ENCODE assay signal across 1 cellular context in the genomic region with DNA sequence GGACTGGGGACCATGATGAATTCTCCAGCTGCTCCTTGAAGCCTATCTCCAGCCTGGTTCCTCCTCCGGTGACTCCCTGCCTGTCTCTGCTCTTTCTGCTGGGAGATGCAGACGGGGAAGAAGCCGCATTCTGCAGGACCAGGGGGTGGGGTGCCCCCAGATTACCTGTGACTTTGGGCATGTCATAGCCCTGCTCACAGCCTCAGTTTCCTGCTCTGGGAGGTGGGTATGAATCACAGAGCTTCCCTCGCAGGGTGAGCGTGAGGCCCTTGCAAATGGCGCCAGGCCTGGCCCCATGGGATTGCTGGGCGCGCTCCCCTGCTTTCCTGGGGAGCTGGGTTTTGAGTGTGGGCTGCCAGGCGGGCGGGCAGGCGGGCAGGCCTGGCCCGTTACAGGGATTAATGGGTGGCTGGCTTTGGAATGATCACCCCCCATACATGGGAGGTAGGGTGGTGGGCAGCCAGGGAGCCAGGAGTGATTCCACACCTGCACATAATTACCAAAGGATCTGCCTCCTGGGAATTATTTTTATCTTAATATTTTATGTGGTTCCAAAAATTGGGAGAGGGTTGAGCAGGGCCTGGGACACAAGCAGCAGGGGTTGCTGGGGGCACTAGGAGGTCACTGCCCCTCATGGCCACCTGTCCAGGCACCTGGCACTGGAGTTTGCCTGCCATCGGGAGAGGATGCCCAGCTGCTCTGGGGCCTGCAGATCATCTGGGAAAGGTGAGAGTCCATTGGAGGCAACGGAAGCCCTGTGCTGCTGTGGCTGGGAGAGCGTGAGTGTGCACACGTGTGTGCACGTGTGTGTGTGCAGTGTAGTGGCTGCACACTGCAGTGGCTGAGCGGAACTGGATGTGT.
TF ChIP-seq lines count a peak whose summit lies in the region.

No MANE protein-coding gene starts in this region.

TF ChIP-seq in H1, 55 proteins besides CTCF, POLR2A, EP300 and RAD21:
- TF ChIP-seq BRCA1 (IDR thresholded peaks at IDR 0.05; ENCODE audit: low read depth, low read length) (no peak), TBP (IDR thresholded peaks at IDR 0.05; ENCODE audit: low read depth, low read length) (no peak), CEBPB (IDR thresholded peaks at IDR 0.05; ENCODE audit: low read depth, low read length) (no peak), NANOG (IDR thresholded peaks at IDR 0.05; ENCODE audit: insufficient read depth, low read depth, low read length, poor library complexity, severe bottlenecking) (no peak), RNF2 (IDR thresholded peaks at IDR 0.05; ENCODE audit: borderline replicate concordance, low read depth, low read length, missing control alignments, poor library complexity, severe bottlenecking) (no peak), HDAC2 (IDR thresholded peaks at IDR 0.05; ENCODE audit: borderline replicate concordance in 1 of 2, low read depth in 2 of 2, low read length in 2 of 2) (no peak), ASH2L (IDR thresholded peaks at IDR 0.05; ENCODE audit: low read length) (no peak), TEAD4 (IDR thresholded peaks at IDR 0.05; ENCODE audit: low read depth, low read length) (no peak), CBX8 (IDR thresholded peaks at IDR 0.05; ENCODE audit: borderline replicate concordance, low read depth, low read length) (no peak), TAF1 (IDR thresholded peaks at IDR 0.05; ENCODE audit: low read depth, low read length) (no peak)
